ENCODE assay signal across 1 cellular context in the genomic region with DNA sequence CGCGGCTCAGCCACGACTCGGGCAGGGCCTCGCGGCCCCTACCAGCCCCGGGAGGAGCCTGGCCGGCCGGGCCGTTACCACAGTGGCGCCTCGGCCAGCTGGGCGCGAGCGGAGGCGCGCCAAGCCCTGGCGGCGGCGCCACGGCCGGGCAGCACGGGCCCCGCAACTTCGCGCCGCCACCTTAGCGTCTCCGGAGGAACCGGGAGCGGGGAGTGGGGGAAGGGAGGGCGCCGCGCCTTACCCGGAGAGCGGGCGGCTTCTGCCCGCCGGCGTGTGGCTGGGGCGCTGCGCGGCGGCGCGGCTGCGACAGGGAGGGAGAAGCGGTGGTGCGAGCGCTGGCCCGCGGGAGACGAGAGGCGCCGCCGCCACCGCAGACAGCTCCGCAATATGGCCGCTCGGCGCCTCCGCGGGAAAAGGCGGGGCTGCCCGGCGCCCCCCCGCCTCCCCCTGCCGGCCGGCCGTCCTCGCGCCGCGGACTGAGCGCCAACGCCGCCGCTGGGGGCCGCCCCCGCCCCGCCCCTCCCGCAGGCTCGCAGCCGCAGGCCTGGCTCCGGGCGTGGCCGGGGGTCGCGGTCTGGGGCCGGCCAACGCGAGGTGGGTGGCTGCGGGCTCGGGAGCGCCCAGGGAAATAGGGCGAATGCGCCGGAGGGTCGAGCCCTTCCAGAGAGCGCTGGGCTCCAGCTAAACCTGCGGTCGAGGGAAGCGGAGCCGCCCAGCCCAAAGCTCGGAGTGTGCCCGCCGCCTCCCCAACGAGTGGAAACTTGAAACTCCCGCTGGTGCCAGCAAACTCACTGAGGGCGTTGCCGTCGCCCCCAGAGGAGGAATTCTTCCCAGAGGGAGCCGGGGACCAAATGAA.
A peak's percentile ranks its signal among the peaks of the same experiment; 100 is the strongest.
TF ChIP-seq lines count a peak whose summit lies in the region.

A gene (minus strand): TSS at position 389 of the 856 bp plus-strand sequence. CDS start 16,922 bp downstream, outside the sequence.

TF ChIP-seq in HepG2, 621 proteins besides CTCF, POLR2A, EP300 and RAD21 (continued from another document and continues in another):
- TF ChIP-seq, protein P1, sequence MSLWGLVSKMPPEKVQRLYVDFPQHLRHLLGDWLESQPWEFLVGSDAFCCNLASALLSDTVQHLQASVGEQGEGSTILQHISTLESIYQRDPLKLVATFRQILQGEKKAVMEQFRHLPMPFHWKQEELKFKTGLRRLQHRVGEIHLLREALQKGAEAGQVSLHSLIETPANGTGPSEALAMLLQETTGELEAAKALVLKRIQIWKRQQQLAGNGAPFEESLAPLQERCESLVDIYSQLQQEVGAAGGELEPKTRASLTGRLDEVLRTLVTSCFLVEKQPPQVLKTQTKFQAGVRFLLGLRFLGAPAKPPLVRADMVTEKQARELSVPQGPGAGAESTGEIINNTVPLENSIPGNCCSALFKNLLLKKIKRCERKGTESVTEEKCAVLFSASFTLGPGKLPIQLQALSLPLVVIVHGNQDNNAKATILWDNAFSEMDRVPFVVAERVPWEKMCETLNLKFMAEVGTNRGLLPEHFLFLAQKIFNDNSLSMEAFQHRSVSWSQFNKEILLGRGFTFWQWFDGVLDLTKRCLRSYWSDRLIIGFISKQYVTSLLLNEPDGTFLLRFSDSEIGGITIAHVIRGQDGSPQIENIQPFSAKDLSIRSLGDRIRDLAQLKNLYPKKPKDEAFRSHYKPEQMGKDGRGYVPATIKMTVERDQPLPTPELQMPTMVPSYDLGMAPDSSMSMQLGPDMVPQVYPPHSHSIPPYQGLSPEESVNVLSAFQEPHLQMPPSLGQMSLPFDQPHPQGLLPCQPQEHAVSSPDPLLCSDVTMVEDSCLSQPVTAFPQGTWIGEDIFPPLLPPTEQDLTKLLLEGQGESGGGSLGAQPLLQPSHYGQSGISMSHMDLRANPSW (CRISPR knock-in tag; IDR thresholded peaks at IDR 0.05; ENCODE audit: borderline replicate concordance), result no peak
- no peak for TF ChIP-seq KLF15 (CRISPR knock-in tag; IDR thresholded peaks at IDR 0.05; ENCODE audit: borderline replicate concordance)
- no peak for TF ChIP-seq CEBPG (CRISPR knock-in tag; IDR thresholded peaks at IDR 0.05)
- TF ChIP-seq, protein P2, sequence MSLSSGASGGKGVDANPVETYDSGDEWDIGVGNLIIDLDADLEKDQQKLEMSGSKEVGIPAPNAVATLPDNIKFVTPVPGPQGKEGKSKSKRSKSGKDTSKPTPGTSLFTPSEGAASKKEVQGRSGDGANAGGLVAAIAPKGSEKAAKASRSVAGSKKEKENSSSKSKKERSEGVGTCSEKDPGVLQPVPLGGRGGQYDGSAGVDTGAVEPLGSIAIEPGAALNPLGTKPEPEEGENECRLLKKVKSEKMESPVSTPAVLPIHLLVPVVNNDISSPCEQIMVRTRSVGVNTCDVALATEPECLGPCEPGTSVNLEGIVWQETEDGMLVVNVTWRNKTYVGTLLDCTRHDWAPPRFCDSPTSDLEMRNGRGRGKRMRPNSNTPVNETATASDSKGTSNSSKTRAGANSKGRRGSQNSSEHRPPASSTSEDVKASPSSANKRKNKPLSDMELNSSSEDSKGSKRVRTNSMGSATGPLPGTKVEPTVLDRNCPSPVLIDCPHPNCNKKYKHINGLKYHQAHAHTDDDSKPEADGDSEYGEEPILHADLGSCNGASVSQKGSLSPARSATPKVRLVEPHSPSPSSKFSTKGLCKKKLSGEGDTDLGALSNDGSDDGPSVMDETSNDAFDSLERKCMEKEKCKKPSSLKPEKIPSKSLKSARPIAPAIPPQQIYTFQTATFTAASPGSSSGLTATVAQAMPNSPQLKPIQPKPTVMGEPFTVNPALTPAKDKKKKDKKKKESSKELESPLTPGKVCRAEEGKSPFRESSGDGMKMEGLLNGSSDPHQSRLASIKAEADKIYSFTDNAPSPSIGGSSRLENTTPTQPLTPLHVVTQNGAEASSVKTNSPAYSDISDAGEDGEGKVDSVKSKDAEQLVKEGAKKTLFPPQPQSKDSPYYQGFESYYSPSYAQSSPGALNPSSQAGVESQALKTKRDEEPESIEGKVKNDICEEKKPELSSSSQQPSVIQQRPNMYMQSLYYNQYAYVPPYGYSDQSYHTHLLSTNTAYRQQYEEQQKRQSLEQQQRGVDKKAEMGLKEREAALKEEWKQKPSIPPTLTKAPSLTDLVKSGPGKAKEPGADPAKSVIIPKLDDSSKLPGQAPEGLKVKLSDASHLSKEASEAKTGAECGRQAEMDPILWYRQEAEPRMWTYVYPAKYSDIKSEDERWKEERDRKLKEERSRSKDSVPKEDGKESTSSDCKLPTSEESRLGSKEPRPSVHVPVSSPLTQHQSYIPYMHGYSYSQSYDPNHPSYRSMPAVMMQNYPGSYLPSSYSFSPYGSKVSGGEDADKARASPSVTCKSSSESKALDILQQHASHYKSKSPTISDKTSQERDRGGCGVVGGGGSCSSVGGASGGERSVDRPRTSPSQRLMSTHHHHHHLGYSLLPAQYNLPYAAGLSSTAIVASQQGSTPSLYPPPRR (CRISPR knock-in tag; IDR thresholded peaks at IDR 0.05; ENCODE audit: borderline replicate concordance), result no peak
- TF ChIP-seq, protein P3, sequence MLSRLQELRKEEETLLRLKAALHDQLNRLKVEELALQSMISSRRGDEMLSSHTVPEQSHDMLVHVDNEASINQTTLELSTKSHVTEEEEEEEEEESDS (CRISPR knock-in tag; IDR thresholded peaks at IDR 0.05; ENCODE audit: borderline replicate concordance), result no peak
- no peak for TF ChIP-seq FOXA3 (CRISPR knock-in tag; IDR thresholded peaks at IDR 0.05)
- TF ChIP-seq ZFP1 (CRISPR knock-in tag; IDR thresholded peaks at IDR 0.05), result no peak
- no peak for TF ChIP-seq FOXP1 (IDR thresholded peaks at IDR 0.05)
- no peak for TF ChIP-seq FOXP1 (CRISPR knock-in tag; IDR thresholded peaks at IDR 0.05)
- no peak for TF ChIP-seq KLF11 (CRISPR knock-in tag; IDR thresholded peaks at IDR 0.05)
- TF ChIP-seq TAF15 (IDR thresholded peaks at IDR 0.05; ENCODE audit: low read depth, low read length, poor library complexity, severe bottlenecking), result no peak
- TF ChIP-seq, protein P4, sequence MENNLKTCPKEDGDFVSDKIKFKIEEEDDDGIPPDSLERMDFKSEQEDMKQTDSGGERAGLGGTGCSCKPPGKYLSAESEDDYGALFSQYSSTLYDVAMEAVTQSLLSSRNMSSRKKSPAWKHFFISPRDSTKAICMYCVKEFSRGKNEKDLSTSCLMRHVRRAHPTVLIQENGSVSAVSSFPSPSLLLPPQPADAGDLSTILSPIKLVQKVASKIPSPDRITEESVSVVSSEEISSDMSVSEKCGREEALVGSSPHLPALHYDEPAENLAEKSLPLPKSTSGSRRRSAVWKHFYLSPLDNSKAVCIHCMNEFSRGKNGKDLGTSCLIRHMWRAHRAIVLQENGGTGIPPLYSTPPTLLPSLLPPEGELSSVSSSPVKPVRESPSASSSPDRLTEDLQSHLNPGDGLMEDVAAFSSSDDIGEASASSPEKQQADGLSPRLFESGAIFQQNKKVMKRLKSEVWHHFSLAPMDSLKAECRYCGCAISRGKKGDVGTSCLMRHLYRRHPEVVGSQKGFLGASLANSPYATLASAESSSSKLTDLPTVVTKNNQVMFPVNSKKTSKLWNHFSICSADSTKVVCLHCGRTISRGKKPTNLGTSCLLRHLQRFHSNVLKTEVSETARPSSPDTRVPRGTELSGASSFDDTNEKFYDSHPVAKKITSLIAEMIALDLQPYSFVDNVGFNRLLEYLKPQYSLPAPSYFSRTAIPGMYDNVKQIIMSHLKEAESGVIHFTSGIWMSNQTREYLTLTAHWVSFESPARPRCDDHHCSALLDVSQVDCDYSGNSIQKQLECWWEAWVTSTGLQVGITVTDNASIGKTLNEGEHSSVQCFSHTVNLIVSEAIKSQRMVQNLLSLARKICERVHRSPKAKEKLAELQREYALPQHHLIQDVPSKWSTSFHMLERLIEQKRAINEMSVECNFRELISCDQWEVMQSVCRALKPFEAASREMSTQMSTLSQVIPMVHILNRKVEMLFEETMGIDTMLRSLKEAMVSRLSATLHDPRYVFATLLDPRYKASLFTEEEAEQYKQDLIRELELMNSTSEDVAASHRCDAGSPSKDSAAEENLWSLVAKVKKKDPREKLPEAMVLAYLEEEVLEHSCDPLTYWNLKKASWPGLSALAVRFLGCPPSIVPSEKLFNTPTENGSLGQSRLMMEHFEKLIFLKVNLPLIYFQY (CRISPR knock-in tag; IDR thresholded peaks at IDR 0.05; ENCODE audit: borderline replicate concordance), result no peak
- TF ChIP-seq RBM39 (IDR thresholded peaks at IDR 0.05; ENCODE audit: low read depth, low read length, poor library complexity, severe bottlenecking), result no peak
- TF ChIP-seq ZFP36L1 (CRISPR knock-in tag; IDR thresholded peaks at IDR 0.05), result no peak
- TF ChIP-seq, protein P5, sequence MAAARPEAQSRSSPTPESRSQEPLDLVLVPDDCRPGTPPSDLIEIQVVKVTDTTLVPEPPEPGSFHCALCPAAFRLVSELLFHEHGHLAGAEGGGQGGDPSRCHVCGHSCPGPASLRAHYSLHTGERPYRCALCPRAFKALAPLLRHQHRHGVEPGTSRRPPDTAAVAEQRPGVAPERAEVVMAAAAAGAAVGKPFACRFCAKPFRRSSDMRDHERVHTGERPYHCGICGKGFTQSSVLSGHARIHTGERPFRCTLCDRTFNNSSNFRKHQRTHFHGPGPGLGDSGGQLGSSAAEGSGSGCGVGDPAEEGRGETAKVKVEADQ (CRISPR knock-in tag; IDR thresholded peaks at IDR 0.05; ENCODE audit: borderline replicate concordance), result no peak
- TF ChIP-seq RARG (CRISPR knock-in tag; IDR thresholded peaks at IDR 0.05; ENCODE audit: low read depth), result no peak
- no peak for TF ChIP-seq NCOA5 (CRISPR knock-in tag; IDR thresholded peaks at IDR 0.05)
- TF ChIP-seq ZNF543 (CRISPR knock-in tag; IDR thresholded peaks at IDR 0.05), result no peak; the same call in 1 of the 2 replicates
- TF ChIP-seq, protein P6, sequence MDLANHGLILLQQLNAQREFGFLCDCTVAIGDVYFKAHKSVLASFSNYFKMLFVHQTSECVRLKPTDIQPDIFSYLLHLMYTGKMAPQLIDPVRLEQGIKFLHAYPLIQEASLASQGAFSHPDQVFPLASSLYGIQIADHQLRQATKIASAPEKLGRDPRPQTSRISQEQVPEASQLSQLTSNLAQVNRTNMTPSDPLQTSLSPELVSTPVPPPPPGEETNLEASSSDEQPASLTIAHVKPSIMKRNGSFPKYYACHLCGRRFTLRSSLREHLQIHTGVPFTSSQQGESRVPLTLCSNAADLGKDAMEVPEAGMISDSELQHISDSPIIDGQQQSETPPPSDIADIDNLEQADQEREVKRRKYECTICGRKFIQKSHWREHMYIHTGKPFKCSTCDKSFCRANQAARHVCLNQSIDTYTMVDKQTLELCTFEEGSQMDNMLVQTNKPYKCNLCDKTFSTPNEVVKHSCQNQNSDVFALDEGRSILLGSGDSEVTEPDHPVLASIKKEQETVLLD (CRISPR knock-in tag; IDR thresholded peaks at IDR 0.05; ENCODE audit: low read depth), result peak; percentile 59
- TF ChIP-seq ISL2 (CRISPR knock-in tag; IDR thresholded peaks at IDR 0.05), result no peak
- no peak for TF ChIP-seq ZNF431 (CRISPR knock-in tag; IDR thresholded peaks at IDR 0.05; ENCODE audit: borderline replicate concordance, low read depth)
- no peak for TF ChIP-seq ZBTB1 (CRISPR knock-in tag; IDR thresholded peaks at IDR 0.05; ENCODE audit: borderline replicate concordance)
- no peak for TF ChIP-seq ZNF616 (CRISPR knock-in tag; IDR thresholded peaks at IDR 0.05; ENCODE audit: low read depth)
- TF ChIP-seq RBFOX2 (IDR thresholded peaks at IDR 0.05; ENCODE audit: low read depth, low read length), result peak; percentile 77
- no peak for TF ChIP-seq ZSCAN30 (CRISPR knock-in tag; IDR thresholded peaks at IDR 0.05)
- TF ChIP-seq, protein P7, sequence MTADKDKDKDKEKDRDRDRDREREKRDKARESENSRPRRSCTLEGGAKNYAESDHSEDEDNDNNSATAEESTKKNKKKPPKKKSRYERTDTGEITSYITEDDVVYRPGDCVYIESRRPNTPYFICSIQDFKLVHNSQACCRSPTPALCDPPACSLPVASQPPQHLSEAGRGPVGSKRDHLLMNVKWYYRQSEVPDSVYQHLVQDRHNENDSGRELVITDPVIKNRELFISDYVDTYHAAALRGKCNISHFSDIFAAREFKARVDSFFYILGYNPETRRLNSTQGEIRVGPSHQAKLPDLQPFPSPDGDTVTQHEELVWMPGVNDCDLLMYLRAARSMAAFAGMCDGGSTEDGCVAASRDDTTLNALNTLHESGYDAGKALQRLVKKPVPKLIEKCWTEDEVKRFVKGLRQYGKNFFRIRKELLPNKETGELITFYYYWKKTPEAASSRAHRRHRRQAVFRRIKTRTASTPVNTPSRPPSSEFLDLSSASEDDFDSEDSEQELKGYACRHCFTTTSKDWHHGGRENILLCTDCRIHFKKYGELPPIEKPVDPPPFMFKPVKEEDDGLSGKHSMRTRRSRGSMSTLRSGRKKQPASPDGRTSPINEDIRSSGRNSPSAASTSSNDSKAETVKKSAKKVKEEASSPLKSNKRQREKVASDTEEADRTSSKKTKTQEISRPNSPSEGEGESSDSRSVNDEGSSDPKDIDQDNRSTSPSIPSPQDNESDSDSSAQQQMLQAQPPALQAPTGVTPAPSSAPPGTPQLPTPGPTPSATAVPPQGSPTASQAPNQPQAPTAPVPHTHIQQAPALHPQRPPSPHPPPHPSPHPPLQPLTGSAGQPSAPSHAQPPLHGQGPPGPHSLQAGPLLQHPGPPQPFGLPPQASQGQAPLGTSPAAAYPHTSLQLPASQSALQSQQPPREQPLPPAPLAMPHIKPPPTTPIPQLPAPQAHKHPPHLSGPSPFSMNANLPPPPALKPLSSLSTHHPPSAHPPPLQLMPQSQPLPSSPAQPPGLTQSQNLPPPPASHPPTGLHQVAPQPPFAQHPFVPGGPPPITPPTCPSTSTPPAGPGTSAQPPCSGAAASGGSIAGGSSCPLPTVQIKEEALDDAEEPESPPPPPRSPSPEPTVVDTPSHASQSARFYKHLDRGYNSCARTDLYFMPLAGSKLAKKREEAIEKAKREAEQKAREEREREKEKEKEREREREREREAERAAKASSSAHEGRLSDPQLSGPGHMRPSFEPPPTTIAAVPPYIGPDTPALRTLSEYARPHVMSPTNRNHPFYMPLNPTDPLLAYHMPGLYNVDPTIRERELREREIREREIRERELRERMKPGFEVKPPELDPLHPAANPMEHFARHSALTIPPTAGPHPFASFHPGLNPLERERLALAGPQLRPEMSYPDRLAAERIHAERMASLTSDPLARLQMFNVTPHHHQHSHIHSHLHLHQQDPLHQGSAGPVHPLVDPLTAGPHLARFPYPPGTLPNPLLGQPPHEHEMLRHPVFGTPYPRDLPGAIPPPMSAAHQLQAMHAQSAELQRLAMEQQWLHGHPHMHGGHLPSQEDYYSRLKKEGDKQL (CRISPR knock-in tag; IDR thresholded peaks at IDR 0.05; ENCODE audit: low read depth), result no peak
- TF ChIP-seq SRF (IDR thresholded peaks at IDR 0.05; ENCODE audit: low read depth, low read length), result no peak
- no peak for TF ChIP-seq HNF4A (CRISPR knock-in tag; IDR thresholded peaks at IDR 0.05)
- no peak for TF ChIP-seq ZNF350 (CRISPR knock-in tag; IDR thresholded peaks at IDR 0.05; ENCODE audit: borderline replicate concordance, low read depth)
- no peak for TF ChIP-seq MED1 (CRISPR knock-in tag; IDR thresholded peaks at IDR 0.05)
- TF ChIP-seq HNRNPUL1 (IDR thresholded peaks at IDR 0.05; ENCODE audit: low read depth, low read length), result no peak
- no peak for TF ChIP-seq ATF7 (IDR thresholded peaks at IDR 0.05)
- TF ChIP-seq ATF7 (CRISPR knock-in tag; IDR thresholded peaks at IDR 0.05), result no peak
- no peak for TF ChIP-seq MEF2D (CRISPR knock-in tag; IDR thresholded peaks at IDR 0.05)
- no peak for TF ChIP-seq HMGA1 (CRISPR knock-in tag; conservative IDR thresholded peaks at IDR 0.05)
- TF ChIP-seq ATF7-NPFF (CRISPR knock-in tag; IDR thresholded peaks at IDR 0.05; ENCODE audit: low read depth), result peak; percentile 78
